8 cellular contexts compared by ENCODE assay signal in genomic region chr6:105424177-105424783, GRCh38. TPM values are rescaled to one million over a fixed set of nuclear protein-coding genes. Genes with fewer than 3 reads are reported as not detected.
A peak's percentile ranks its signal among the peaks of the same experiment; 100 is the strongest.
DNase-seq lines count a peak whose midpoint lies in the region; ATAC-seq and TF ChIP-seq lines count a peak whose summit lies in the region.

No MANE protein-coding gene starts in this region.

- peak; percentile 69 for TF ChIP-seq CTCF in WI38 (IDR thresholded peaks at IDR 0.05; ENCODE audit: low read depth, low read length)
- TF ChIP-seq CTCF in cardiac fibroblast (IDR thresholded peaks at IDR 0.05; ENCODE audit: low read depth, low read length) = peak; percentile 71
- TF ChIP-seq CTCF in lung (IDR thresholded peaks at IDR 0.05; ENCODE audit: control extremely low read depth, extremely low read depth) = peak; percentile 39

- in situ Hi-C loops in GM23248 (cut with MboI) = no loop called here

- H3K4me3 ChIP-seq in GM23248 (no peak overlapping the region), WI38 (ENCODE audit: low read depth, low read length) (no peak overlapping the region), cardiac fibroblast (replicated peaks in 1 of 2; ENCODE audit: low read depth in 2 of 2, low read length in 2 of 2) (no peak overlapping the region), lung (no peak overlapping the region)

- H3K9ac ChIP-seq in GM23248 = no peak overlapping the region

- no peaks in the 10 kb centered on the region for H3K9me3 ChIP-seq in GM23248 (ENCODE audit: low read depth)
- H3K9me3 ChIP-seq in lung (ENCODE audit: control insufficient read depth in 2 of 2, insufficient read depth in 1 of 2, low read length in 1 of 2) = no peaks in the 10 kb centered on the region

- DNase-seq in DMS53 (lab: John Stamatoyannopoulos, UW) = peak; percentile 51
- DNase-seq in GM23248 = peak; percentile 66
- DNase-seq in NCI-H2107 treated with DMSO at 0.1 percent for 48 hours (lab: John Stamatoyannopoulos, UW; ENCODE audit: unreplicated experiment) = peak; percentile 61
- peak; percentile 76 to 79 for DNase-seq in cardiac fibroblast (ENCODE audit: low read depth in 2 of 2)
- no peak for DNase-seq in lung (ENCODE audit: low spot score)
- DNase-seq in stimulated activated CD8-positive, alpha-beta memory T cell treated with anti-CD3 and anti-CD28 coated beads, Interleukin-4, amount 100 ng/mL, for 4 hours (ENCODE audit: low read depth in 2 of 2, low spot score in 1 of 2) = peak; percentile 15 to 42

- ATAC-seq in lung (ENCODE audit: insufficient read depth, low FRiP score) (peak; percentile 50), GM18867 (IDR thresholded peaks at IDR 0.05; ENCODE audit: unreplicated experiment) (no peak)

- no peaks in the 10 kb centered on the region for H3K9me2 ChIP-seq in GM23248 (ENCODE audit: insufficient read depth)

- H3K36me3 ChIP-seq in GM23248 (ENCODE audit: low read depth) (no peaks in the 10 kb centered on the region), lung (ENCODE audit: control insufficient read depth in 2 of 2, insufficient read depth in 2 of 2, low read length in 2 of 2) (no peaks in the 10 kb centered on the region)

- peaks cover 24% of the 10 kb centered on the region for H3K4me1 ChIP-seq in GM23248 (ENCODE audit: insufficient read depth)
- H3K4me1 ChIP-seq in lung (ENCODE audit: control insufficient read depth in 2 of 2, insufficient read depth in 2 of 2, low read length in 2 of 2) = no peaks in the 10 kb centered on the region

- H2AFZ ChIP-seq in GM23248 = no peak overlapping the region; the same call in 1 of the 2 replicates

- no peak overlapping the region for H3K4me2 ChIP-seq in GM23248 (ENCODE audit: unreplicated experiment)

- WGBS in GM23248 (ENCODE audit: low coverage in 1 of 2, low lambda C conversion rate in 2 of 2, missing lambda C conversion rate in 2 of 2), 2 experiments = 1 to 2% methylated on average over 7 of the region's 7 CpGs
- 16 to 23% methylated on average over 7 of the region's 7 CpGs for WGBS in lung, 2 donors

- H4K20me1 ChIP-seq in GM23248 (ENCODE audit: insufficient read depth) = no peaks in the 10 kb centered on the region

- H3K79me2 ChIP-seq in GM23248 (ENCODE audit: insufficient read depth) = no peaks in the 10 kb centered on the region

- peaks cover 20% of the 10 kb centered on the region for H3F3A ChIP-seq in GM23248 (ENCODE audit: insufficient read depth)

- H3K27ac ChIP-seq in GM23248 (no peak overlapping the region), lung (ENCODE audit: low read depth in 1 of 2, low read length in 1 of 2) (no peak overlapping the region)

- H3K27me3 ChIP-seq in GM23248 (replicated peaks; ENCODE audit: insufficient read depth) (no peaks in the 10 kb centered on the region), lung (ENCODE audit: control insufficient read depth, insufficient read depth) (no peaks in the 10 kb centered on the region)

RNA-seq across cellular contexts. Expression of gene PREP, which starts 21.4 kb away (rescaled TPM):
- 15.7 and 18.9 TPM in 2 replicates for total RNA-seq in GM23248 (2014; rRNA removed; shearing (Covaris generic))
- 37.9 and 41.8 TPM in 2 replicates for polyA plus RNA-seq in GM23248 (2016; fragmentation: Nextera tagmentation; extraction: Ambion mirVana)
- total RNA-seq in lung = 10 to 100 TPM; 27.9 to 31.3 TPM
- polyA plus RNA-seq in lung = 10 to 100 TPM; 20.3 to 22.4 TPM
